ENCODE assay signal across 16 cellular contexts in genomic region chr10:101784558-101784957, GRCh38. TPM values are rescaled to one million over a fixed set of nuclear protein-coding genes. Genes with fewer than 3 reads are reported as not detected.
DNase-seq lines count a peak whose midpoint lies in the region; ATAC-seq and TF ChIP-seq lines count a peak whose summit lies in the region.
"Had no signal": no experiment of that assay in that cellular context is flagged by ENCODE, and none has a peak within 500 bp of the region (broad histone marks: within the 10 kb centered on the region; RNA-seq: fewer than 3 reads in every experiment).

No MANE protein-coding gene starts in this region.

- H3K36me3 ChIP-seq in psoas muscle (ENCODE audit: insufficient read depth in 1 of 2, low read depth in 1 of 2) (peaks cover 12 to 58% of the 10 kb centered on the region in 2 donors), neuronal stem cell (replicated peaks in 1 of 2; ENCODE audit: control insufficient read depth in 2 of 2, insufficient read depth in 2 of 2, low read length in 2 of 2) (peaks cover 17 to 56% of the 10 kb centered on the region in 2 donors)

- H3K27ac ChIP-seq in psoas muscle (no peak overlapping the region), neuronal stem cell (replicated peaks; ENCODE audit: low read length) (no peak overlapping the region)

- H3K4me2 ChIP-seq in neuronal stem cell (ENCODE audit: insufficient read depth, low read length, poor library complexity, severe bottlenecking), result no peak overlapping the region

- H4K91ac ChIP-seq in neuronal stem cell (ENCODE audit: low read depth, low read length, poor library complexity), result no peak overlapping the region

- DNase-seq in T-helper 1 cell, result no peak
- DNase-seq in HFFc6, result no peak
- no peak for DNase-seq in activated naive CD8-positive, alpha-beta T cell treated with anti-CD3 and anti-CD28 coated beads, Interleukin-2, amount 50 U/mL, for 24 hours
- DNase-seq in natural killer cell treated with Interleukin-12 subunit alpha and Interleukin-12 subunit beta and Interleukin-15 and Interleukin-18, amount 100 ng/mL, for 72 hours (ENCODE audit: low spot score), result no peak
- DNase-seq in SIG-M5 treated with dmso at 0.1 percent for 504 hours (lab: John Stamatoyannopoulos, UW; ENCODE audit: unreplicated experiment), result no peak
- DNase-seq in psoas muscle, result no peak
- no peak for DNase-seq in neuronal stem cell (ENCODE audit: low spot score)
- DNase-seq: 8988T; activated effector memory CD4-positive, alpha-beta T cell treated with anti-CD3 and anti-CD28 coated beads, Interleukin-2, amount 50 U/mL, for 16 hours; cerebellar nuclear complex; COR-L47; heart right ventricle; left colon; NCI-H2171 had no signal

- peaks cover 1% of the 10 kb centered on the region for H3K79me1 ChIP-seq in neuronal stem cell (ENCODE audit: low read depth, low read length)

- WGBS in psoas muscle, 3 donors, result 82 to 87% (median 87%) methylated on average over 2 of the region's 2 CpGs
- no CpG with 5 or more reads among the region's 2 CpGs for WGBS in neuronal stem cell (ENCODE audit: extremely low coverage in 2 of 2, insufficient read length in 2 of 2, insufficient replicate concordance in 1 of 2), 2 donors

- peaks cover 0 to 2% (median 0%) of the 10 kb centered on the region in 3 donors for H3K27me3 ChIP-seq in psoas muscle (ENCODE audit: insufficient read depth in 3 of 3, low read length in 2 of 3)
- H3K27me3 ChIP-seq in neuronal stem cell (ENCODE audit: control insufficient read depth in 3 of 3, insufficient read depth in 3 of 3, low read depth in 1 of 3, low read length in 3 of 3), result peaks cover 0 to 4% (median 3%) of the 10 kb centered on the region in 3 experiments

- no peak overlapping the region for H3K9ac ChIP-seq in neuronal stem cell (ENCODE audit: low read depth, low read length, poor library complexity)

- no peak overlapping the region for H2AK5ac ChIP-seq in neuronal stem cell (ENCODE audit: low read depth, low read length)

- no peak overlapping the region for H3K14ac ChIP-seq in neuronal stem cell (ENCODE audit: low read length)

- no peaks in the 10 kb centered on the region for H3K27me3 Mint-ChIP-seq in T-helper 1 cell treated with Interleukin-12 subunit alpha and Interleukin-12 subunit beta and Interleukin-4 antibody, amounts not matched to agents 30 μg/mL and 1 μg/mL, for 36 hours (ENCODE audit: low read depth)
- peaks cover 9% of the 10 kb centered on the region for H3K27me3 Mint-ChIP-seq in HFFc6 (ENCODE audit: insufficient read depth)
- H3K27me3 Mint-ChIP-seq in activated naive CD8-positive, alpha-beta T cell treated with anti-CD3 and anti-CD28 coated beads, Interleukin-2, amount 50 U/mL, for 24 hours, result no peaks in the 10 kb centered on the region
- no peaks in the 10 kb centered on the region for H3K27me3 Mint-ChIP-seq in natural killer cell treated with Interleukin-12 subunit alpha and Interleukin-12 subunit beta and Interleukin-15 and Interleukin-18, amount 100 ng/mL, for 72 hours

- no peak overlapping the region for H2BK15ac ChIP-seq in neuronal stem cell (ENCODE audit: low read length)

- H3K9me3 ChIP-seq in psoas muscle, result no peaks in the 10 kb centered on the region
- no peaks in the 10 kb centered on the region for H3K9me3 ChIP-seq in neuronal stem cell (replicated peaks in 1 of 2; ENCODE audit: control insufficient read depth in 2 of 2, insufficient read depth in 1 of 2, low read depth in 1 of 2, low read length in 2 of 2)
- H3K9me3 ChIP-seq: heart right ventricle had no signal

- intact Hi-C loops in psoas muscle (cut with DNase I), result no loop called here

- H3K4me3 Mint-ChIP-seq in T-helper 1 cell treated with Interleukin-12 subunit alpha and Interleukin-12 subunit beta and Interleukin-4 antibody, amounts not matched to agents 30 μg/mL and 1 μg/mL, for 36 hours, result peak overlapping the region; percentile 100
- H3K4me3 Mint-ChIP-seq in HFFc6, result no peak overlapping the region
- peak overlapping the region; percentile 97 for H3K4me3 Mint-ChIP-seq in activated naive CD8-positive, alpha-beta T cell treated with anti-CD3 and anti-CD28 coated beads, Interleukin-2, amount 50 U/mL, for 24 hours
- peak overlapping the region; percentile 93 for H3K4me3 Mint-ChIP-seq in natural killer cell treated with Interleukin-12 subunit alpha and Interleukin-12 subunit beta and Interleukin-15 and Interleukin-18, amount 100 ng/mL, for 72 hours

- no peak overlapping the region for H3K23ac ChIP-seq in neuronal stem cell (ENCODE audit: low read depth, low read length, poor library complexity)

- no peak overlapping the region for H4K8ac ChIP-seq in neuronal stem cell (ENCODE audit: low read depth, low read length)

- TF ChIP-seq CTCF in HFFc6 (IDR thresholded peaks at IDR 0.05) (no peak), psoas muscle (IDR thresholded peaks at IDR 0.05) (no peak)

- no peak for ATAC-seq in activated naive CD8-positive, alpha-beta T cell treated with anti-CD3 and anti-CD28 coated beads, Interleukin-2, amount 50 U/mL, for 24 hours
- no peak for ATAC-seq in natural killer cell treated with Interleukin-12 subunit alpha and Interleukin-12 subunit beta and Interleukin-15 and Interleukin-18, amount 100 ng/mL, for 72 hours
- no peak for ATAC-seq in psoas muscle
- ATAC-seq: heart right ventricle, left colon had no signal

- H3K4me1 Mint-ChIP-seq in T-helper 1 cell treated with Interleukin-12 subunit alpha and Interleukin-12 subunit beta and Interleukin-4 antibody, amounts not matched to agents 30 μg/mL and 1 μg/mL, for 36 hours (ENCODE audit: low read depth), result peaks cover 34% of the 10 kb centered on the region
- peaks cover 51% of the 10 kb centered on the region for H3K4me1 Mint-ChIP-seq in HFFc6 (ENCODE audit: low read depth)
- peaks cover 36% of the 10 kb centered on the region for H3K4me1 Mint-ChIP-seq in activated naive CD8-positive, alpha-beta T cell treated with anti-CD3 and anti-CD28 coated beads, Interleukin-2, amount 50 U/mL, for 24 hours
- peaks cover 42 to 47% of the 10 kb centered on the region in 2 donors for H3K4me1 Mint-ChIP-seq in natural killer cell treated with Interleukin-12 subunit alpha and Interleukin-12 subunit beta and Interleukin-15 and Interleukin-18, amount 100 ng/mL, for 72 hours (ENCODE audit: low read depth in 2 of 2)

- H3K4me3 ChIP-seq in psoas muscle, result no peak overlapping the region
- no peak overlapping the region for H3K4me3 ChIP-seq in neuronal stem cell (ENCODE audit: low read length in 2 of 2)

- no peak overlapping the region for H3K18ac ChIP-seq in neuronal stem cell (ENCODE audit: low read length)

- no peak overlapping the region for H2AFZ ChIP-seq in neuronal stem cell (ENCODE audit: low read length)

- H3K27ac Mint-ChIP-seq in T-helper 1 cell treated with Interleukin-12 subunit alpha and Interleukin-12 subunit beta and Interleukin-4 antibody, amounts not matched to agents 30 μg/mL and 1 μg/mL, for 36 hours, result peak overlapping the region; percentile 96
- peak overlapping the region; percentile 94 for H3K27ac Mint-ChIP-seq in HFFc6
- H3K27ac Mint-ChIP-seq in activated naive CD8-positive, alpha-beta T cell treated with anti-CD3 and anti-CD28 coated beads, Interleukin-2, amount 50 U/mL, for 24 hours, result peak overlapping the region; percentile 95
- peak overlapping the region; percentile 78 to 87 for H3K27ac Mint-ChIP-seq in natural killer cell treated with Interleukin-12 subunit alpha and Interleukin-12 subunit beta and Interleukin-15 and Interleukin-18, amount 100 ng/mL, for 72 hours

- H3K9me3 Mint-ChIP-seq in T-helper 1 cell treated with Interleukin-12 subunit alpha and Interleukin-12 subunit beta and Interleukin-4 antibody, amounts not matched to agents 30 μg/mL and 1 μg/mL, for 36 hours, result no peaks in the 10 kb centered on the region
- H3K9me3 Mint-ChIP-seq in HFFc6, result no peaks in the 10 kb centered on the region; the same call in 1 of the 2 replicates
- H3K9me3 Mint-ChIP-seq in activated naive CD8-positive, alpha-beta T cell treated with anti-CD3 and anti-CD28 coated beads, Interleukin-2, amount 50 U/mL, for 24 hours, result no peaks in the 10 kb centered on the region
- no peaks in the 10 kb centered on the region for H3K9me3 Mint-ChIP-seq in natural killer cell treated with Interleukin-12 subunit alpha and Interleukin-12 subunit beta and Interleukin-15 and Interleukin-18, amount 100 ng/mL, for 72 hours

- H2BK120ac ChIP-seq in neuronal stem cell (ENCODE audit: low read depth, low read length), result no peak overlapping the region

- no peak overlapping the region for H3K4ac ChIP-seq in neuronal stem cell (ENCODE audit: low read length)

- no peak overlapping the region for H2BK12ac ChIP-seq in neuronal stem cell (ENCODE audit: low read length)

- H3K4me1 ChIP-seq in psoas muscle, result peaks cover 33% of the 10 kb centered on the region
- H3K4me1 ChIP-seq in neuronal stem cell (ENCODE audit: control insufficient read depth in 2 of 2, insufficient read depth in 1 of 2, low read depth in 1 of 2, low read length in 2 of 2), result peaks cover 4 to 21% of the 10 kb centered on the region in 2 donors

- peaks cover 23% of the 10 kb centered on the region for H3K36me3 Mint-ChIP-seq in T-helper 1 cell treated with Interleukin-12 subunit alpha and Interleukin-12 subunit beta and Interleukin-4 antibody, amounts not matched to agents 30 μg/mL and 1 μg/mL, for 36 hours (ENCODE audit: low read depth)
- H3K36me3 Mint-ChIP-seq in HFFc6 (ENCODE audit: low read depth), result peaks cover 18% of the 10 kb centered on the region
- peaks cover 48% of the 10 kb centered on the region for H3K36me3 Mint-ChIP-seq in activated naive CD8-positive, alpha-beta T cell treated with anti-CD3 and anti-CD28 coated beads, Interleukin-2, amount 50 U/mL, for 24 hours (ENCODE audit: low read depth)
- peaks cover 25% of the 10 kb centered on the region for H3K36me3 Mint-ChIP-seq in natural killer cell treated with Interleukin-12 subunit alpha and Interleukin-12 subunit beta and Interleukin-15 and Interleukin-18, amount 100 ng/mL, for 72 hours

- H2BK5ac ChIP-seq in neuronal stem cell (ENCODE audit: low read length), result no peak overlapping the region

RNA-seq across cellular contexts. Expression of gene NPM3, which starts 1.3 kb away (rescaled TPM):
- total RNA-seq in HFFc6 (2021; fragmentation: NEBNext Ultra II Directional; extraction: Animal tissue kit (Norgen Biotek cat#: 25700)), result 10 to 100 TPM; 51.8 to 64.6 (median 54.8) TPM
- 100 to 1,000 TPM in 1 of 2 donors, 10 to 100 TPM in 1; 52.5 to 157 TPM for total RNA-seq in natural killer cell treated with Interleukin-12 subunit alpha and Interleukin-12 subunit beta and Interleukin-15 and Interleukin-18, amount 100 ng/mL, for 72 hours
- total RNA-seq in psoas muscle, result 10 to 100 TPM; 12.3 to 18.5 (median 14.7) TPM
- 10 to 100 TPM; 19.3 to 52.6 (median 24.3) TPM for polyA plus RNA-seq in psoas muscle
- 105 TPM for polyA plus RNA-seq in neuronal stem cell (2013, experiment 1 of 2)
- 108 TPM for polyA plus RNA-seq in neuronal stem cell (2013, experiment 2 of 2)

RNA-seq across cellular contexts. Expression of gene FGF8, which starts 8.6 kb away (rescaled TPM):
- not detected for total RNA-seq in HFFc6 (2021; fragmentation: NEBNext Ultra II Directional; extraction: Animal tissue kit (Norgen Biotek cat#: 25700))
- total RNA-seq in natural killer cell treated with Interleukin-12 subunit alpha and Interleukin-12 subunit beta and Interleukin-15 and Interleukin-18, amount 100 ng/mL, for 72 hours, result not detected
- not detected for total RNA-seq in psoas muscle
- not detected for polyA plus RNA-seq in psoas muscle
- 91.9 TPM for polyA plus RNA-seq in neuronal stem cell (2013, experiment 1 of 2)
- polyA plus RNA-seq in neuronal stem cell (2013, experiment 2 of 2), result 86.1 TPM
- total RNA-seq: left colon had no signal
- polyA plus RNA-seq: esophagus, heart right ventricle had no signal

RNA-seq across cellular contexts. Expression of gene OGA, which starts 33.7 kb away (rescaled TPM):
- total RNA-seq in HFFc6 (2021; fragmentation: NEBNext Ultra II Directional; extraction: Animal tissue kit (Norgen Biotek cat#: 25700)), result 10 to 100 TPM; 56.2 to 61.6 (median 59.1) TPM
- total RNA-seq in natural killer cell treated with Interleukin-12 subunit alpha and Interleukin-12 subunit beta and Interleukin-15 and Interleukin-18, amount 100 ng/mL, for 72 hours, result 100 to 1,000 TPM; 174 to 237 TPM
- 10 to 100 TPM; 52.6 to 59.8 (median 57.3) TPM for total RNA-seq in psoas muscle
- 10 to 100 TPM; 12.0 to 58.3 (median 24.7) TPM for polyA plus RNA-seq in psoas muscle
- 74.9 TPM for polyA plus RNA-seq in neuronal stem cell (2013, experiment 1 of 2)
- polyA plus RNA-seq in neuronal stem cell (2013, experiment 2 of 2), result 76.0 TPM

RNA-seq across cellular contexts. Expression of gene KCNIP2, which starts 59.0 kb away (rescaled TPM):
- 1 to 10 TPM in 1 of 6 experiments, under 1 TPM in 5; 0.31 to 1.3 (median 0.50) TPM for total RNA-seq in HFFc6 (2021; fragmentation: NEBNext Ultra II Directional; extraction: Animal tissue kit (Norgen Biotek cat#: 25700))
- 1 to 10 TPM; 2.2 to 6.8 TPM for total RNA-seq in natural killer cell treated with Interleukin-12 subunit alpha and Interleukin-12 subunit beta and Interleukin-15 and Interleukin-18, amount 100 ng/mL, for 72 hours
- 1 to 10 TPM in 3 of 4 donors, under 1 TPM in 1; 0.71 to 3.2 (median 1.8) TPM for total RNA-seq in psoas muscle
- 1 to 10 TPM in 2 of 3 donors, under 1 TPM in 1; 0.58 to 5.9 (median 1.1) TPM for polyA plus RNA-seq in psoas muscle
- 6.4 TPM for polyA plus RNA-seq in neuronal stem cell (2013, experiment 1 of 2)
- 6.7 TPM for polyA plus RNA-seq in neuronal stem cell (2013, experiment 2 of 2)
